1 cellular context compared by ENCODE assay signal in genomic region chr11:64916848-64917662, GRCh38.
TF ChIP-seq lines count a peak whose summit lies in the region.

TSS of gene ATG2A (minus strand) at chr11:64917209. CDS start at chr11:64917135, 74 bp downstream.

TF ChIP-seq in HepG2, 621 proteins besides CTCF, POLR2A, EP300 and RAD21 (continued from another document and continues in another):
- TF ChIP-seq ZNF883 (CRISPR knock-in tag; IDR thresholded peaks at IDR 0.05; ENCODE audit: not compliant biosample characterization) = peak; percentile 67
- TF ChIP-seq ZNF839 (CRISPR knock-in tag; IDR thresholded peaks at IDR 0.05; ENCODE audit: borderline replicate concordance) = no peak
- TF ChIP-seq ELF3 (CRISPR knock-in tag; IDR thresholded peaks at IDR 0.05) = peak; percentile 15
- TF ChIP-seq KLF9 (CRISPR knock-in tag; IDR thresholded peaks at IDR 0.05; ENCODE audit: low read depth) = peak; percentile 28; the same call in 1 of the 2 replicates
- no peak for TF ChIP-seq MAZ (IDR thresholded peaks at IDR 0.05; ENCODE audit: borderline replicate concordance, low read depth, low read length)
- TF ChIP-seq MAZ (CRISPR knock-in tag; IDR thresholded peaks at IDR 0.05; ENCODE audit: low read depth) = peak; percentile 33; the same call in 1 of the 2 replicates
- peak; percentile 27; the same call in 1 of the 2 replicates for TF ChIP-seq ZNF225 (CRISPR knock-in tag; IDR thresholded peaks at IDR 0.05)
- no peak for TF ChIP-seq ZSCAN5A (CRISPR knock-in tag; IDR thresholded peaks at IDR 0.05; ENCODE audit: borderline replicate concordance)
- peak; percentile 62 for TF ChIP-seq REPIN1 (CRISPR knock-in tag; IDR thresholded peaks at IDR 0.05; ENCODE audit: borderline replicate concordance, low read depth)
- no peak for TF ChIP-seq PHF5A (CRISPR knock-in tag; IDR thresholded peaks at IDR 0.05; ENCODE audit: low read depth, unreplicated experiment)
- no peak for TF ChIP-seq ZNF530 (CRISPR knock-in tag; IDR thresholded peaks at IDR 0.05; ENCODE audit: low read depth)
- no peak for TF ChIP-seq ZNF383 (CRISPR knock-in tag; IDR thresholded peaks at IDR 0.05; ENCODE audit: borderline replicate concordance)
- TF ChIP-seq SMAD9 (CRISPR knock-in tag; IDR thresholded peaks at IDR 0.05) = no peak
- no peak for TF ChIP-seq CHD4 (IDR thresholded peaks at IDR 0.05; ENCODE audit: borderline replicate concordance, low read length)
- no peak for TF ChIP-seq ZFAT (CRISPR knock-in tag; conservative IDR thresholded peaks at IDR 0.05)
- peak; percentile 71; the same call in 1 of the 2 replicates for TF ChIP-seq ZMAT3 (CRISPR knock-in tag; conservative IDR thresholded peaks at IDR 0.05)
- TF ChIP-seq ZNF503 (CRISPR knock-in tag; IDR thresholded peaks at IDR 0.05) = no peak
- TF ChIP-seq ZFP62 (CRISPR knock-in tag; IDR thresholded peaks at IDR 0.05) = no peak
- no peak for TF ChIP-seq MATR3 (CRISPR knock-in tag; IDR thresholded peaks at IDR 0.05)
- TF ChIP-seq MEIS1 (CRISPR knock-in tag; IDR thresholded peaks at IDR 0.05; ENCODE audit: borderline replicate concordance) = no peak
- TF ChIP-seq CSRNP2 (CRISPR knock-in tag; conservative IDR thresholded peaks at IDR 0.05; ENCODE audit: low read depth) = no peak
- peak; percentile 92 for TF ChIP-seq THAP11 (CRISPR knock-in tag; IDR thresholded peaks at IDR 0.05)
- TF ChIP-seq ZBTB8A (CRISPR knock-in tag; IDR thresholded peaks at IDR 0.05; ENCODE audit: borderline replicate concordance, low read depth) = no peak
- TF ChIP-seq CBX5 (CRISPR knock-in tag; IDR thresholded peaks at IDR 0.05; ENCODE audit: borderline replicate concordance) = no peak
- TF ChIP-seq TGIF2 (CRISPR knock-in tag; IDR thresholded peaks at IDR 0.05) = 0 out of 2 replicates have a peak, but pooled peaks have one; percentile 67
- TF ChIP-seq SALL1 (CRISPR knock-in tag; IDR thresholded peaks at IDR 0.05) = peak; percentile 78; the same call in 1 of the 2 replicates
- no peak; the same call in 1 of the 2 replicates for TF ChIP-seq DR1 (CRISPR knock-in tag; IDR thresholded peaks at IDR 0.05)
- no peak for TF ChIP-seq ZBTB37 (CRISPR knock-in tag; IDR thresholded peaks at IDR 0.05)
- no peak for TF ChIP-seq DDIT3 (CRISPR knock-in tag; IDR thresholded peaks at IDR 0.05)
- no peak; the same call in 1 of the 2 replicates for TF ChIP-seq AHDC1 (CRISPR knock-in tag; IDR thresholded peaks at IDR 0.05; ENCODE audit: borderline replicate concordance)
- TF ChIP-seq ZNF510 (CRISPR knock-in tag; IDR thresholded peaks at IDR 0.05; ENCODE audit: low read depth) = no peak
- TF ChIP-seq HOMEZ (CRISPR knock-in tag; IDR thresholded peaks at IDR 0.05; ENCODE audit: low read depth) = no peak; the same call in 1 of the 2 replicates
- peak; percentile 75 for TF ChIP-seq KDM5A (IDR thresholded peaks at IDR 0.05; ENCODE audit: borderline replicate concordance, low read length)
- peak; percentile 100 for TF ChIP-seq ZFX (CRISPR knock-in tag; IDR thresholded peaks at IDR 0.05; ENCODE audit: low read depth)
- TF ChIP-seq ARNTL (CRISPR knock-in tag; IDR thresholded peaks at IDR 0.05) = no peak
- TF ChIP-seq ZNF562 (CRISPR knock-in tag; IDR thresholded peaks at IDR 0.05; ENCODE audit: borderline replicate concordance) = no peak
- peak; percentile 92 for TF ChIP-seq SAP130 (CRISPR knock-in tag; IDR thresholded peaks at IDR 0.05; ENCODE audit: low read depth)
- no peak; the same call in 1 of the 2 replicates for TF ChIP-seq TFDP1 (CRISPR knock-in tag; IDR thresholded peaks at IDR 0.05; ENCODE audit: borderline replicate concordance)
- TF ChIP-seq KLF16 (CRISPR knock-in tag; IDR thresholded peaks at IDR 0.05) = peak in 1 of 2 experiments; percentile 79; a peak in 1 of 4 replicates
- peak; percentile 74 for TF ChIP-seq KLF6 (CRISPR knock-in tag; IDR thresholded peaks at IDR 0.05)
- no peak for TF ChIP-seq SNAPC5 (CRISPR knock-in tag; IDR thresholded peaks at IDR 0.05; ENCODE audit: borderline replicate concordance)
- TF ChIP-seq RXRA (CRISPR knock-in tag; IDR thresholded peaks at IDR 0.05) = no peak; the same call in 1 of the 2 replicates
- TF ChIP-seq ZNF703 (CRISPR knock-in tag; IDR thresholded peaks at IDR 0.05; ENCODE audit: borderline replicate concordance) = no peak
- no peak for TF ChIP-seq STAT6 (CRISPR knock-in tag; IDR thresholded peaks at IDR 0.05; ENCODE audit: borderline replicate concordance)
